Comparison of ENCODE assay signal across 25 cellular contexts in genomic region chr3:37202035-37202434, GRCh38.
"Had no signal": no experiment of that assay in that cellular context is flagged by ENCODE, and none has a peak within 500 bp of the region (broad histone marks: within the 10 kb centered on the region; RNA-seq: fewer than 3 reads in every experiment).

No MANE protein-coding gene starts in this region.

- H3K27me3 ChIP-seq: brain microvascular endothelial cell, esophagus squamous epithelium, heart right ventricle, vagina had no signal

- H3K4me3 Mint-ChIP-seq: activated CD4-positive, alpha-beta T cell treated with anti-CD3 and anti-CD28 coated beads, Interleukin-2, amount 10 ng/mL, durations not matched to agents 24 days and 14 days; activated CD8-positive, alpha-beta memory T cell treated with anti-CD3 and anti-CD28 coated beads, Interleukin-2, amount 10 ng/mL, durations not matched to agents 7 days and 5 days; activated CD8-positive, alpha-beta T cell treated with anti-CD3 and anti-CD28 coated beads for 36 hours; activated naive CD8-positive, alpha-beta T cell treated with anti-CD3 and anti-CD28 coated beads, Interleukin-2, amount 50 U/mL, for 24 hours; central memory CD8-positive, alpha-beta T cell; mesothelial cell of epicardium; natural killer cell; stimulated activated naive B cell treated with anti-CD40 and anti-IgM and Interleukin-4, amounts not matched to agents 10 μg/mL and 1 μg/mL and 100 μg/mL, for 72 hours; type B pancreatic cell had no signal

- H3K4me1 Mint-ChIP-seq: activated CD4-positive, alpha-beta T cell treated with anti-CD3 and anti-CD28 coated beads, Interleukin-2, amount 10 ng/mL, durations not matched to agents 24 days and 14 days; activated CD8-positive, alpha-beta memory T cell treated with anti-CD3 and anti-CD28 coated beads, Interleukin-2, amount 10 ng/mL, durations not matched to agents 7 days and 5 days; activated naive CD8-positive, alpha-beta T cell treated with anti-CD3 and anti-CD28 coated beads, Interleukin-2, amount 50 U/mL, for 24 hours; central memory CD8-positive, alpha-beta T cell; natural killer cell had no signal

- ATAC-seq: activated CD4-positive, CD25-positive, alpha-beta regulatory T cell treated with anti-CD3 and anti-CD28 coated beads, Interleukin-2, amount 50 U/mL, for 24 hours; activated CD8-positive, alpha-beta memory T cell treated with anti-CD3 and anti-CD28 coated beads, Interleukin-2, amount 10 ng/mL, durations not matched to agents 7 days and 5 days; activated CD8-positive, alpha-beta T cell treated with anti-CD3 and anti-CD28 coated beads for 36 hours; activated naive CD8-positive, alpha-beta T cell treated with anti-CD3 and anti-CD28 coated beads, Interleukin-2, amount 50 U/mL, for 24 hours; left colon; lower lobe of right lung; natural killer cell; stimulated activated naive B cell treated with anti-CD40 and anti-IgM and Interleukin-4, amounts not matched to agents 10 μg/mL and 1 μg/mL and 100 μg/mL, for 72 hours had no signal

- H3K4me1 ChIP-seq: lower lobe of right lung, vagina had no signal

- H3K27ac Mint-ChIP-seq: activated CD4-positive, alpha-beta T cell treated with anti-CD3 and anti-CD28 coated beads, Interleukin-2, amount 10 ng/mL, durations not matched to agents 24 days and 14 days; activated CD8-positive, alpha-beta memory T cell treated with anti-CD3 and anti-CD28 coated beads, Interleukin-2, amount 10 ng/mL, durations not matched to agents 7 days and 5 days; activated CD8-positive, alpha-beta T cell treated with anti-CD3 and anti-CD28 coated beads for 36 hours; activated naive CD8-positive, alpha-beta T cell treated with anti-CD3 and anti-CD28 coated beads, Interleukin-2, amount 50 U/mL, for 24 hours; mesothelial cell of epicardium; natural killer cell; progenitor cell of endocrine pancreas; stimulated activated naive B cell treated with anti-CD40 and anti-IgM and Interleukin-4, amounts not matched to agents 10 μg/mL and 1 μg/mL and 100 μg/mL, for 72 hours; type B pancreatic cell had no signal

- H3K27ac ChIP-seq: brain microvascular endothelial cell, coronary artery, esophagus squamous epithelium, heart right ventricle, lower lobe of right lung, vagina had no signal

- H3K27me3 Mint-ChIP-seq: activated naive CD8-positive, alpha-beta T cell treated with anti-CD3 and anti-CD28 coated beads, Interleukin-2, amount 50 U/mL, for 24 hours; central memory CD8-positive, alpha-beta T cell; progenitor cell of endocrine pancreas; stimulated activated naive B cell treated with anti-CD40 and anti-IgM and Interleukin-4, amounts not matched to agents 10 μg/mL and 1 μg/mL and 100 μg/mL, for 72 hours; type B pancreatic cell had no signal

- H3K4me3 ChIP-seq: coronary artery, esophagus squamous epithelium, heart right ventricle, lower lobe of right lung, vagina had no signal

- DNase-seq: activated CD4-positive, alpha-beta T cell treated with anti-CD3 and anti-CD28 coated beads, Interleukin-2, amount 10 ng/mL, durations not matched to agents 24 days and 14 days; activated CD8-positive, alpha-beta memory T cell treated with anti-CD3 and anti-CD28 coated beads, Interleukin-2, amount 10 ng/mL, durations not matched to agents 7 days and 5 days; activated CD8-positive, alpha-beta T cell treated with anti-CD3 and anti-CD28 coated beads for 36 hours; activated effector memory CD4-positive, alpha-beta T cell treated with anti-CD3 and anti-CD28 coated beads, Interleukin-2, amount 50 U/mL, for 16 hours; activated naive CD4-positive, alpha-beta T cell treated with anti-CD3 and anti-CD28 coated beads, Interleukin-2, amount 50 U/mL, for 16 hours; activated naive CD8-positive, alpha-beta T cell treated with anti-CD3 and anti-CD28 coated beads, Interleukin-2, amount 50 U/mL, for 24 hours; activated T-cell treated with anti-CD3 and anti-CD28 coated beads for 4 hours; brain microvascular endothelial cell; esophagus squamous epithelium; heart right ventricle; islet precursor cell; left colon; lower lobe of right lung; natural killer cell; retina; stimulated activated CD4-positive, alpha-beta T cell treated with anti-CD3 and anti-CD28 coated beads, Interleukin-2, amount 100 ng/mL, for 48 hours; stimulated activated CD8-positive, alpha-beta memory T cell treated with anti-CD3 and anti-CD28 coated beads, Interleukin-4, amount 100 ng/mL, for 48 hours; stimulated activated naive B cell treated with anti-CD40 and anti-IgM and Interleukin-4, amounts not matched to agents 10 μg/mL and 1 μg/mL and 100 μg/mL, for 72 hours had no signal

- H3K9me3 ChIP-seq: esophagus squamous epithelium, heart right ventricle, lower lobe of right lung, vagina had no signal

- H3K36me3 Mint-ChIP-seq: activated CD8-positive, alpha-beta memory T cell treated with anti-CD3 and anti-CD28 coated beads, Interleukin-2, amount 10 ng/mL, durations not matched to agents 7 days and 5 days; mesothelial cell of epicardium; natural killer cell; stimulated activated naive B cell treated with anti-CD40 and anti-IgM and Interleukin-4, amounts not matched to agents 10 μg/mL and 1 μg/mL and 100 μg/mL, for 72 hours; type B pancreatic cell had no signal

- H3K36me3 ChIP-seq: brain microvascular endothelial cell, esophagus squamous epithelium, heart right ventricle, lower lobe of right lung, vagina had no signal

- H3K9me3 Mint-ChIP-seq: activated CD4-positive, alpha-beta T cell treated with anti-CD3 and anti-CD28 coated beads, Interleukin-2, amount 10 ng/mL, durations not matched to agents 24 days and 14 days; activated CD8-positive, alpha-beta T cell treated with anti-CD3 and anti-CD28 coated beads for 36 hours; activated naive CD8-positive, alpha-beta T cell treated with anti-CD3 and anti-CD28 coated beads, Interleukin-2, amount 50 U/mL, for 24 hours; central memory CD8-positive, alpha-beta T cell; mesothelial cell of epicardium; natural killer cell; stimulated activated naive B cell treated with anti-CD40 and anti-IgM and Interleukin-4, amounts not matched to agents 10 μg/mL and 1 μg/mL and 100 μg/mL, for 72 hours had no signal
